ENCODE assay signal across 2 cellular contexts in genomic region chr20:36507746-36508145, GRCh38.
TF ChIP-seq lines count a peak whose summit lies in the region.

No MANE protein-coding gene starts in this region.

TF ChIP-seq in IMR-90, 13 proteins besides CTCF, POLR2A, EP300 and RAD21 (continued from another document):
- no peak for TF ChIP-seq ELK1 (IDR thresholded peaks at IDR 0.05; ENCODE audit: borderline replicate concordance, low read depth, low read length)
- TF ChIP-seq CHD1 (IDR thresholded peaks at IDR 0.05; ENCODE audit: low read depth, low read length) = no peak

TF ChIP-seq in WTC11, 78 proteins besides CTCF, POLR2A, EP300 and RAD21 (continued from another document):
- TF ChIP-seq ZNF317 (CRISPR knock-in tag; IDR thresholded peaks at IDR 0.05; ENCODE audit: borderline replicate concordance, low read depth) (no peak), HMGA2 (CRISPR knock-in tag; IDR thresholded peaks at IDR 0.05) (no peak), TCF7 (CRISPR knock-in tag; IDR thresholded peaks at IDR 0.05; ENCODE audit: low read depth) (no peak), IRF2 (CRISPR knock-in tag; IDR thresholded peaks at IDR 0.05; ENCODE audit: borderline replicate concordance, low read depth) (no peak)
